Comparison of ENCODE assay signal across 1 cellular context in the genomic region with DNA sequence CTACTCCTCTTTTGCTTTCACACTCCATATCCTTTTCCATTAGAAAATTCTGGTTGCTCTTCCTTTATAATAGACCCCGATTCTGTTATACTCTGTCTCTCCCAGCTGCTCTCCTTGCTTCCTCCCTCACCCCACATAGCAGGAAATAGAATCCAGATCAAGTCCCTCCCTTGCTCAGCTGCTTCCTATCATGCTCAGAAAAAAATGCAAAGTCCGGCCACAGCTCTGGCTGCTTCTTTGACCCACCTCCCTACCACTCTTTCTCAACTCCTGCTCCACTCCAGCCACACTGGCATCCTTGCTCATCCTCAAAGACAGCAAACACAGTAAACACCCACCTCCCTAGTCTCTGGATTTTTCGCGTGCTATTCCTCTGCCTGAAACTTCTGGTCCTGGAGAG.
A peak's percentile ranks its signal among the peaks of the same experiment; 100 is the strongest.
TF ChIP-seq lines count a peak whose summit lies in the region.

No MANE protein-coding gene starts in this region.

TF ChIP-seq in K562, 482 proteins besides CTCF, POLR2A, EP300 and RAD21:
- TF ChIP-seq GABPA (tag; conservative IDR thresholded peaks at IDR 0.05; ENCODE audit: low read depth) (peak; percentile 44), ZNF668 (CRISPR knock-in tag; IDR thresholded peaks at IDR 0.05) (no peak)
